In genomic region chr18:71471963-71472725, GRCh38 we compare ENCODE assay signal across 18 cellular contexts.
"Had no signal": no experiment of that assay in that cellular context is flagged by ENCODE, and none has a peak within 500 bp of the region (broad histone marks: within the 10 kb centered on the region; RNA-seq: fewer than 3 reads in every experiment).

No MANE protein-coding gene starts in this region.

- H3K9me3 ChIP-seq: psoas muscle, sigmoid colon, upper lobe of right lung had no signal

- H3K4me3 ChIP-seq: coronary artery, psoas muscle, sigmoid colon, spleen, suprapubic skin, upper lobe of right lung had no signal

- H3K27ac ChIP-seq: brain microvascular endothelial cell, coronary artery, psoas muscle, sigmoid colon, spleen, suprapubic skin, upper lobe of right lung had no signal

- H3K4me1 ChIP-seq: psoas muscle, sigmoid colon, spleen, suprapubic skin, upper lobe of right lung had no signal

- H3K36me3 ChIP-seq: brain microvascular endothelial cell, sigmoid colon, spleen, suprapubic skin, upper lobe of right lung had no signal

- DNase-seq: activated CD4-positive, alpha-beta T cell treated with anti-CD3 and anti-CD28 coated beads for 1 hour; activated CD4-positive, alpha-beta T cell treated with anti-CD3 and anti-CD28 coated beads, Interleukin-2, amount 50 U/mL, for 4 hours; activated naive CD4-positive, alpha-beta T cell; activated T-cell treated with anti-CD3 and anti-CD28 coated beads for 4 hours; anterior cingulate cortex; brain microvascular endothelial cell; foreskin fibroblast; left colon; mammary epithelial cell; natural killer cell; psoas muscle; sigmoid colon; spleen; T-cell; T1000; upper lobe of right lung had no signal

- ATAC-seq: left colon, natural killer cell, psoas muscle, T-cell, upper lobe of right lung had no signal

- H3K27me3 ChIP-seq: brain microvascular endothelial cell, sigmoid colon, spleen, suprapubic skin, upper lobe of right lung had no signal
